In the genomic region with DNA sequence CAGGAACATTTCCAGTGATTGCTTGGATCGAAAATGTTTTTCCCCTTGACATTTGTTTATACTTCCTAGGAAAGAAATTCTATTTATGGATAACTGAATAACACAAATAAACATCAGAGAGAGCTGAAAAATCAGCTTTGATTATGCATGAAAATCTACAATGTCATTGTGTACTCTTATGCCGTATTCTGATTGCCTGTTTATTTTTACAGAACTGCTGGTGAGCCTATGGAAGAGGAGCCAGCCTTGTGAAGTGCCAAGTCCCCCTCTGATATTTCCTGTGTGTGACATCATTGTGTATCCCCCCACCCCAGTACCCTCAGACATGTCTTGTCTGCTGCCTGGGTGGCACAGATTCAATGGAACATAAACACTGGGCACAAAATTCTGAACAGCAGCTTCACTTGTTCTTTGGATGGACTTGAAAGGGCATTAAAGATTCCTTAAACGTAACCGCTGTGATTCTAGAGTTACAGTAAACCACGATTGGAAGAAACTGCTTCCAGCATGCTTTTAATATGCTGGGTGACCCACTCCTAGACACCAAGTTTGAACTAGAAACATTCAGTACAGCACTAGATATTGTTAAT, we compare ENCODE assay signal across 25 cellular contexts.
DNase-seq lines count a peak whose midpoint lies in the region; ATAC-seq and TF ChIP-seq lines count a peak whose summit lies in the region.
"Had no signal": no experiment of that assay in that cellular context is flagged by ENCODE, and none has a peak within 500 bp of the region (broad histone marks: within the 10 kb centered on the region; RNA-seq: fewer than 3 reads in every experiment).

No MANE protein-coding gene starts in this region.

- H3K9me3 ChIP-seq in H9 (ENCODE audit: control insufficient read depth, low read depth, low read length) (no peaks in the 10 kb centered on the region), SJSA1 (replicated peaks) (no peaks in the 10 kb centered on the region), endodermal cell (ENCODE audit: control insufficient read depth, low read length) (no peaks in the 10 kb centered on the region), trophoblast cell (ENCODE audit: insufficient read depth, low read depth, low read length) (no peaks in the 10 kb centered on the region)
- H3K9me3 ChIP-seq: BLaER1 treated with 17β-estradiol and CSF1 and Interleukin-3, amounts not matched to agents 10 nM and 100 nM; body of pancreas; Caco-2; esophagus squamous epithelium; gastroesophageal sphincter; suprapubic skin had no signal

- no peak overlapping the region for H3K9ac ChIP-seq in H9 (ENCODE audit: extremely low read depth, insufficient read length, low read length)
- no peak overlapping the region for H3K9ac ChIP-seq in endodermal cell (ENCODE audit: extremely low read depth, low read length, poor library complexity, severe bottlenecking)
- H3K9ac ChIP-seq in trophoblast cell (ENCODE audit: low read length): no peak overlapping the region
- H3K9ac ChIP-seq: BLaER1 treated with 17β-estradiol and CSF1 and Interleukin-3, amounts not matched to agents 10 nM and 100 nM had no signal

- H2BK15ac ChIP-seq in H9 (ENCODE audit: low read depth, low read length): no peak overlapping the region

- H3K23ac ChIP-seq in H9 (ENCODE audit: insufficient read length, low read depth, low read length): no peak overlapping the region
- H3K23ac ChIP-seq in trophoblast cell (ENCODE audit: low read length): no peak overlapping the region

- TF ChIP-seq CTCF in H9 (conservative IDR thresholded peaks at IDR 0.05): no peak
- TF ChIP-seq CTCF in endodermal cell (conservative IDR thresholded peaks at IDR 0.05): no peak

- no peak overlapping the region for H3K27ac ChIP-seq in H9 (ENCODE audit: insufficient read length, low read depth, low read length)
- peak overlapping the region; percentile 83 for H3K27ac ChIP-seq in SJSA1
- H3K27ac ChIP-seq in endodermal cell (ENCODE audit: low read depth, low read length): no peak overlapping the region
- H3K27ac ChIP-seq in trophoblast cell (ENCODE audit: low read depth, low read length): no peak overlapping the region
- H3K27ac ChIP-seq: BLaER1 treated with 17β-estradiol and CSF1 and Interleukin-3, amounts not matched to agents 10 nM and 100 nM; body of pancreas; gastroesophageal sphincter; suprapubic skin had no signal

- H3K4me1 Mint-ChIP-seq in H9 (peaks cover 11 to 13% of the 10 kb centered on the region in 2 experiments), endodermal cell (peaks cover 18% of the 10 kb centered on the region)
- H3K4me1 Mint-ChIP-seq: stimulated activated naive B cell treated with anti-CD40 and anti-IgM and Interleukin-4, amounts not matched to agents 10 μg/mL and 1 μg/mL and 100 μg/mL, for 72 hours; T-helper 17 cell had no signal

- H3K14ac ChIP-seq in H9 (ENCODE audit: insufficient read depth, low read length): no peak overlapping the region
- H3K14ac ChIP-seq in trophoblast cell (ENCODE audit: low read length): no peak overlapping the region

- no peak for ATAC-seq in HG03139 (IDR thresholded peaks at IDR 0.05; ENCODE audit: unreplicated experiment)
- ATAC-seq: activated T-cell treated with anti-CD3 and anti-CD28 coated beads, Interleukin-2, amount 50 U/mL, for 72 hours; body of pancreas; gastroesophageal sphincter; stimulated activated naive B cell treated with anti-CD40 and anti-IgM and Interleukin-4, amounts not matched to agents 10 μg/mL and 1 μg/mL and 100 μg/mL, for 72 hours; T-helper 17 cell had no signal

- H3K79me1 ChIP-seq in H9 (ENCODE audit: insufficient read depth, low read depth, low read length, poor library complexity, severe bottlenecking) (no peaks in the 10 kb centered on the region), trophoblast cell (ENCODE audit: low read length) (peaks cover 2% of the 10 kb centered on the region)

- H3K36me3 Mint-ChIP-seq in H9 (ENCODE audit: insufficient read depth in 1 of 3, low read depth in 3 of 3) (peaks cover 2 to 3% (median 2%) of the 10 kb centered on the region in 3 experiments; a peak in 5 of 7 replicates), endodermal cell (ENCODE audit: low read depth) (no peaks in the 10 kb centered on the region)
- H3K36me3 Mint-ChIP-seq: activated CD4-positive, alpha-beta memory T cell treated with anti-CD3 and anti-CD28 coated beads for 36 hours had no signal

- H3K27ac Mint-ChIP-seq in H9 (no peak overlapping the region), endodermal cell (peak overlapping the region; percentile 62)
- H3K27ac Mint-ChIP-seq: activated CD4-positive, alpha-beta memory T cell treated with anti-CD3 and anti-CD28 coated beads for 36 hours; activated T-cell treated with anti-CD3 and anti-CD28 coated beads, Interleukin-2, amount 50 U/mL, for 72 hours; nephron progenitor cell; stimulated activated naive B cell treated with anti-CD40 and anti-IgM and Interleukin-4, amounts not matched to agents 10 μg/mL and 1 μg/mL and 100 μg/mL, for 72 hours; T-helper 17 cell had no signal

- no peaks in the 10 kb centered on the region for H3K36me3 ChIP-seq in SJSA1
- no peaks in the 10 kb centered on the region for H3K36me3 ChIP-seq in endodermal cell (ENCODE audit: control insufficient read depth, insufficient read depth, low read length)
- peaks cover 0 to under 1% of the 10 kb centered on the region in 2 experiments for H3K36me3 ChIP-seq in trophoblast cell (ENCODE audit: control insufficient read depth in 1 of 2, insufficient read depth in 2 of 2, low read length in 2 of 2)
- H3K36me3 ChIP-seq: BLaER1 treated with 17β-estradiol and CSF1 and Interleukin-3, amounts not matched to agents 10 nM and 100 nM; esophagus squamous epithelium; gastroesophageal sphincter; suprapubic skin had no signal

- no peak overlapping the region for H3K4me3 ChIP-seq in SJSA1
- H3K4me3 ChIP-seq in endodermal cell (ENCODE audit: low read length): no peak overlapping the region
- H3K4me3 ChIP-seq in trophoblast cell (ENCODE audit: low read depth, low read length): no peak overlapping the region
- H3K4me3 ChIP-seq: BLaER1 treated with 17β-estradiol and CSF1 and Interleukin-3, amounts not matched to agents 10 nM and 100 nM; body of pancreas; gastroesophageal sphincter; suprapubic skin had no signal

- no peaks in the 10 kb centered on the region for H3K27me3 Mint-ChIP-seq in H9 (ENCODE audit: low read depth)
- H3K27me3 Mint-ChIP-seq in endodermal cell (ENCODE audit: insufficient read depth): no peaks in the 10 kb centered on the region
- H3K27me3 Mint-ChIP-seq: activated CD4-positive, alpha-beta memory T cell treated with anti-CD3 and anti-CD28 coated beads for 36 hours; stimulated activated naive B cell treated with anti-CD40 and anti-IgM and Interleukin-4, amounts not matched to agents 10 μg/mL and 1 μg/mL and 100 μg/mL, for 72 hours; T-helper 17 cell had no signal

- H4K20me1 ChIP-seq in H9 (ENCODE audit: control insufficient read depth, insufficient read depth, insufficient read length): no peaks in the 10 kb centered on the region
- H4K20me1 ChIP-seq: BLaER1 treated with 17β-estradiol and CSF1 and Interleukin-3, amounts not matched to agents 10 nM and 100 nM had no signal

- H3K4me3 Mint-ChIP-seq in H9 (no peak overlapping the region), endodermal cell (no peak overlapping the region)
- H3K4me3 Mint-ChIP-seq: activated CD4-positive, alpha-beta memory T cell treated with anti-CD3 and anti-CD28 coated beads for 36 hours; activated T-cell treated with anti-CD3 and anti-CD28 coated beads, Interleukin-2, amount 50 U/mL, for 72 hours; nephron progenitor cell; stimulated activated naive B cell treated with anti-CD40 and anti-IgM and Interleukin-4, amounts not matched to agents 10 μg/mL and 1 μg/mL and 100 μg/mL, for 72 hours; T-helper 17 cell had no signal

- H3K4me2 ChIP-seq in H9 (ENCODE audit: insufficient read depth, insufficient read length, low read length) (no peak overlapping the region), trophoblast cell (ENCODE audit: low read length) (no peak overlapping the region)
- H3K4me2 ChIP-seq: BLaER1 treated with 17β-estradiol and CSF1 and Interleukin-3, amounts not matched to agents 10 nM and 100 nM had no signal

- H2AK5ac ChIP-seq in H9 (ENCODE audit: insufficient read length, low read length): no peak overlapping the region
- no peak overlapping the region for H2AK5ac ChIP-seq in trophoblast cell (ENCODE audit: low read length)

- H4K12ac ChIP-seq in trophoblast cell (ENCODE audit: low read depth, low read length): peak overlapping the region; percentile 54

- H2BK12ac ChIP-seq in H9 (ENCODE audit: insufficient read length, low read depth, low read length) (no peak overlapping the region), trophoblast cell (ENCODE audit: low read length) (peak overlapping the region; percentile 91)

- no peak overlapping the region for H3T11ph ChIP-seq in H9 (ENCODE audit: low read length)

- no peaks in the 10 kb centered on the region for H3K27me3 ChIP-seq in H9 (ENCODE audit: insufficient read depth, low read length)
- no peaks in the 10 kb centered on the region for H3K27me3 ChIP-seq in SJSA1 (replicated peaks)
- no peaks in the 10 kb centered on the region for H3K27me3 ChIP-seq in endodermal cell (ENCODE audit: control insufficient read depth, insufficient read depth, low read length, poor library complexity, severe bottlenecking)
- H3K27me3 ChIP-seq in trophoblast cell (ENCODE audit: insufficient read depth, low read length): no peaks in the 10 kb centered on the region
- H3K27me3 ChIP-seq: BLaER1 treated with 17β-estradiol and CSF1 and Interleukin-3, amounts not matched to agents 10 nM and 100 nM; body of pancreas; esophagus squamous epithelium; gastroesophageal sphincter; suprapubic skin had no signal

- H4K8ac ChIP-seq in H9 (replicated peaks; ENCODE audit: insufficient read length, low read depth, low read length): no peak overlapping the region
- H4K8ac ChIP-seq in trophoblast cell (ENCODE audit: low read depth, low read length): peak overlapping the region; percentile 54

- H3K56ac ChIP-seq in H9 (ENCODE audit: insufficient read length, low read depth, low read length): no peak overlapping the region

- no peaks in the 10 kb centered on the region for H3K23me2 ChIP-seq in H9 (ENCODE audit: insufficient read length, low read depth, low read length, poor library complexity, severe bottlenecking)

- no peak overlapping the region for H4K5ac ChIP-seq in H9 (ENCODE audit: insufficient read length, low read depth, low read length)

- H2BK120ac ChIP-seq in H9 (ENCODE audit: low read depth, low read length, poor library complexity, severe bottlenecking): no peak overlapping the region
- H2BK120ac ChIP-seq in trophoblast cell (ENCODE audit: insufficient read depth, low read length, poor library complexity): peak overlapping the region; percentile 76

- H4K91ac ChIP-seq in H9 (ENCODE audit: insufficient read length, low read depth, low read length) (no peak overlapping the region), trophoblast cell (ENCODE audit: low read depth, low read length) (no peak overlapping the region)

- H2BK5ac ChIP-seq in H9 (ENCODE audit: insufficient read length, low read length) (no peak overlapping the region), trophoblast cell (ENCODE audit: low read depth, low read length, poor library complexity) (peak overlapping the region; percentile 13)

- DNase-seq in H9: no peak
- DNase-seq in SJSA1 (ENCODE audit: low read depth in 1 of 2, low spot score in 2 of 2): peak; percentile 91 to 95
- DNase-seq in endodermal cell: no peak
- DNase-seq in trophoblast cell: no peak
- no peak for DNase-seq in putamen (ENCODE audit: low spot score)
- no peak for DNase-seq in NCI-H748 treated with DMSO at 0.1 percent for 48 hours (lab: John Stamatoyannopoulos, UW)
- no peak for DNase-seq in NCI-H510A treated with DMSO at 0.1 percent for 48 hours (lab: John Stamatoyannopoulos, UW)
- DNase-seq: activated CD4-positive, alpha-beta memory T cell treated with anti-CD3 and anti-CD28 coated beads for 36 hours; activated CD4-positive, alpha-beta T cell treated with anti-CD3 and anti-CD28 coated beads for 1 hour; activated T-cell treated with anti-CD3 and anti-CD28 coated beads, Interleukin-2, amount 50 U/mL, for 72 hours; body of pancreas; Caco-2; cerebellar nuclear complex; esophagus squamous epithelium; mammary epithelial cell; NCI-H1417 treated with DMSO at 0.1 percent for 48 hours; NCI-H345; nephron progenitor cell; RPMI8226; stimulated activated naive B cell treated with anti-CD40 and anti-IgM and Interleukin-4, amounts not matched to agents 10 μg/mL and 1 μg/mL and 100 μg/mL, for 72 hours; T-helper 17 cell had no signal

- no peaks in the 10 kb centered on the region for H3K79me2 ChIP-seq in H9 (ENCODE audit: insufficient read depth, low read length)
- H3K79me2 ChIP-seq in trophoblast cell (ENCODE audit: control insufficient read depth, insufficient read depth, low read length, poor library complexity): no peaks in the 10 kb centered on the region

- H2AFZ ChIP-seq in H9 (ENCODE audit: low read length) (peak overlapping the region; percentile 48), trophoblast cell (ENCODE audit: insufficient read depth, low read length, poor library complexity) (no peak overlapping the region)

- H3K4me1 ChIP-seq in H9 (ENCODE audit: insufficient read depth, low read length) (peaks cover 2% of the 10 kb centered on the region; the same call in 1 of the 2 replicates), SJSA1 (replicated peaks) (peaks cover 39% of the 10 kb centered on the region), endodermal cell (ENCODE audit: control insufficient read depth, insufficient read depth, low read length) (no peaks in the 10 kb centered on the region), trophoblast cell (ENCODE audit: control insufficient read depth in 1 of 2, insufficient read depth in 2 of 2, low read length in 2 of 2) (peaks cover 2% of the 10 kb centered on the region in 2 experiments)
- H3K4me1 ChIP-seq: BLaER1 treated with 17β-estradiol and CSF1 and Interleukin-3, amounts not matched to agents 10 nM and 100 nM; body of pancreas; Caco-2; esophagus squamous epithelium; gastroesophageal sphincter had no signal

- no peak overlapping the region for H2BK20ac ChIP-seq in H9 (ENCODE audit: low read depth, low read length, poor library complexity, severe bottlenecking)

- H3K9me3 Mint-ChIP-seq in H9 (peaks cover 2% of the 10 kb centered on the region in 2 experiments), endodermal cell (peaks cover 3% of the 10 kb centered on the region)
- H3K9me3 Mint-ChIP-seq: stimulated activated naive B cell treated with anti-CD40 and anti-IgM and Interleukin-4, amounts not matched to agents 10 μg/mL and 1 μg/mL and 100 μg/mL, for 72 hours had no signal

- no peak overlapping the region for H3K18ac ChIP-seq in H9 (ENCODE audit: insufficient read length, low read depth, low read length)
- no peak overlapping the region for H3K18ac ChIP-seq in trophoblast cell (ENCODE audit: low read length)

- no peak overlapping the region for H3K4ac ChIP-seq in H9 (ENCODE audit: low read depth, low read length)
- no peak overlapping the region for H3K4ac ChIP-seq in trophoblast cell (ENCODE audit: low read depth, low read length)

- WGBS in H9 (ENCODE audit: extremely low coverage, insufficient read length, low lambda C conversion rate): no CpG with 5 or more reads among the region's 5 CpGs
- WGBS in endodermal cell (ENCODE audit: insufficient coverage in 1 of 2, insufficient read length in 1 of 2), 2 experiments: 89 to 97% methylated on average over 4 of the region's 5 CpGs
- WGBS in trophoblast cell (ENCODE audit: extremely low coverage, insufficient coverage, insufficient read length): no CpG with 5 or more reads among the region's 5 CpGs

Comparison
In these comparisons a context has a peak if more than half of its experiments do, and no peak if none do; other contexts are left out.
1. DNase-seq: peak in SJSA1 (2 of 2); none in H9 (single experiment), endodermal cell (single experiment), trophoblast cell (0 of 2), putamen (single experiment), NCI-H748 treated with DMSO at 0.1 percent for 48 hours (single experiment) and NCI-H510A treated with DMSO at 0.1 percent for 48 hours (single experiment).